Comparison of ENCODE assay signal across 11 cellular contexts in genomic region chr4:119037709-119038463, GRCh38.
A peak's percentile ranks its signal among the peaks of the same experiment; 100 is the strongest.
DNase-seq lines count a peak whose midpoint lies in the region; ATAC-seq and TF ChIP-seq lines count a peak whose summit lies in the region.
"Had no signal": no experiment of that assay in that cellular context is flagged by ENCODE, and none has a peak within 500 bp of the region (broad histone marks: within the 10 kb centered on the region; RNA-seq: fewer than 3 reads in every experiment).

No MANE protein-coding gene starts in this region.

- H3K27ac Mint-ChIP-seq in osteocyte (ENCODE audit: unreplicated experiment): peak overlapping the region; percentile 63
- no peak overlapping the region for H3K27ac Mint-ChIP-seq in activated T-helper 2 cell treated with anti-CD3 and anti-CD28 coated beads, Interferon-gamma antibody, Interleukin-2, Interleukin-4, amounts not matched to agents 10 μg/mL and 5 μg/mL and 100 μg/mL, durations not matched to agents 14 hours and 24 hours and 36 hours

- no peak overlapping the region for H3K4me3 Mint-ChIP-seq in osteocyte (ENCODE audit: unreplicated experiment)
- no peak overlapping the region for H3K4me3 Mint-ChIP-seq in activated T-helper 2 cell treated with anti-CD3 and anti-CD28 coated beads, Interferon-gamma antibody, Interleukin-2, Interleukin-4, amounts not matched to agents 10 μg/mL and 5 μg/mL and 100 μg/mL, durations not matched to agents 14 hours and 24 hours and 36 hours (ENCODE audit: low read depth)

- H3K9me3 Mint-ChIP-seq in osteocyte (ENCODE audit: unreplicated experiment): no peaks in the 10 kb centered on the region
- H3K9me3 Mint-ChIP-seq in activated T-helper 2 cell treated with anti-CD3 and anti-CD28 coated beads, Interferon-gamma antibody, Interleukin-2, Interleukin-4, amounts not matched to agents 10 μg/mL and 5 μg/mL and 100 μg/mL, durations not matched to agents 14 hours and 24 hours and 36 hours: no peaks in the 10 kb centered on the region

- H3K27me3 ChIP-seq in foreskin keratinocyte: no peaks in the 10 kb centered on the region

- peak; percentile 44 for ATAC-seq in GM18505 (IDR thresholded peaks at IDR 0.05; ENCODE audit: unreplicated experiment)
- ATAC-seq in GM21515 (IDR thresholded peaks at IDR 0.05; ENCODE audit: unreplicated experiment): peak; percentile 51
- ATAC-seq in HG03558 (IDR thresholded peaks at IDR 0.05; ENCODE audit: extremely low read depth, unreplicated experiment): peak; percentile 38
- no peak for ATAC-seq in foreskin keratinocyte

- intact Hi-C loops in activated T-helper 2 cell treated with anti-CD3 and anti-CD28 coated beads, Interferon-gamma antibody, Interleukin-2, Interleukin-4, amounts not matched to agents 10 μg/mL and 5 μg/mL and 100 μg/mL, durations not matched to agents 14 hours and 24 hours and 36 hours (cut with micrococcal nuclease): no loop called here

- peaks cover 73% of the 10 kb centered on the region for H3K4me1 Mint-ChIP-seq in osteocyte (ENCODE audit: unreplicated experiment)
- H3K4me1 Mint-ChIP-seq in activated T-helper 2 cell treated with anti-CD3 and anti-CD28 coated beads, Interferon-gamma antibody, Interleukin-2, Interleukin-4, amounts not matched to agents 10 μg/mL and 5 μg/mL and 100 μg/mL, durations not matched to agents 14 hours and 24 hours and 36 hours (ENCODE audit: low read depth): peaks cover 5% of the 10 kb centered on the region

- no peaks in the 10 kb centered on the region for H3K36me3 Mint-ChIP-seq in osteocyte (ENCODE audit: unreplicated experiment)
- no peaks in the 10 kb centered on the region for H3K36me3 Mint-ChIP-seq in activated T-helper 2 cell treated with anti-CD3 and anti-CD28 coated beads, Interferon-gamma antibody, Interleukin-2, Interleukin-4, amounts not matched to agents 10 μg/mL and 5 μg/mL and 100 μg/mL, durations not matched to agents 14 hours and 24 hours and 36 hours (ENCODE audit: low read depth)

- TF ChIP-seq POLR2A in GM18505 (IDR thresholded peaks at IDR 0.05; ENCODE audit: borderline replicate concordance, extremely low read depth, insufficient read depth, insufficient read length): no peak

- TF ChIP-seq CTCF in osteocyte (IDR thresholded peaks at IDR 0.05) (no peak), foreskin keratinocyte (conservative IDR thresholded peaks at IDR 0.05) (no peak)

- no peaks in the 10 kb centered on the region for H3K27me3 Mint-ChIP-seq in osteocyte (ENCODE audit: unreplicated experiment)
- peaks cover 7% of the 10 kb centered on the region for H3K27me3 Mint-ChIP-seq in activated T-helper 2 cell treated with anti-CD3 and anti-CD28 coated beads, Interferon-gamma antibody, Interleukin-2, Interleukin-4, amounts not matched to agents 10 μg/mL and 5 μg/mL and 100 μg/mL, durations not matched to agents 14 hours and 24 hours and 36 hours (ENCODE audit: low read depth)

- no peak for DNase-seq in osteocyte (ENCODE audit: extremely low spot score, unreplicated experiment)
- no peak for DNase-seq in COLO829 (ENCODE audit: low spot score)
- no peak for DNase-seq in foreskin keratinocyte
- DNase-seq in DMS53 (lab: John Stamatoyannopoulos, UW): no peak
- DNase-seq in activated T-helper 2 cell treated with anti-CD3 and anti-CD28 coated beads, Interferon-gamma antibody, Interleukin-2, Interleukin-4, amounts not matched to agents 10 μg/mL and 5 μg/mL and 100 μg/mL, durations not matched to agents 14 hours and 24 hours and 36 hours (ENCODE audit: low spot score): no peak
- DNase-seq: anterior cingulate cortex, hypothalamus, T1000 had no signal

- no peak overlapping the region for H3K27ac ChIP-seq in foreskin keratinocyte

- peaks cover 15% of the 10 kb centered on the region for H3K4me1 ChIP-seq in foreskin keratinocyte
